19 cellular contexts compared by ENCODE assay signal in the genomic region with DNA sequence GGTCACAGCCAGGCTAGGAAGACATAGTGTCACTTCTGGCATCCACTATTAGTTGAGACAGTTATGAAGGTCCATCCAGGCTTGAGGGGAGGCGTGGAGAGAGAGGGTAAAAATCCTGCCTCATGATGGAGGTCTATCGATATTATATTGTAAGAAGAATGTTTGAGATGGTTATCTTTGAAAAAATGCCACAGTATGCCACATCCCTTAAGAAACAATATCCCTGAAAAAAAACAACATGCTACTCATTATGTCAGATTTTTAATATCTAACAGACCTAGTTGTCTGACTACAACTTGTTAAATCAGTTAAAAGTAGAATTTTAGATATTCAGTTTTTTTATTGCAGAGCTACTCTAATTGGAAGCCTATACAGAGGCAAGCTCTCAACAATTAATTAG.
A peak's percentile ranks its signal among the peaks of the same experiment; 100 is the strongest.
DNase-seq lines count a peak whose midpoint lies in the region; ATAC-seq and TF ChIP-seq lines count a peak whose summit lies in the region.
"Had no signal": no experiment of that assay in that cellular context is flagged by ENCODE, and none has a peak within 500 bp of the region (broad histone marks: within the 10 kb centered on the region; RNA-seq: fewer than 3 reads in every experiment).

No MANE protein-coding gene starts in this region.

- H3K4me1 ChIP-seq in sigmoid colon (peaks cover 0 to 63% (median 41%) of the 10 kb centered on the region in 4 donors), vagina (peaks cover 71% of the 10 kb centered on the region), mesendoderm (ENCODE audit: control insufficient read depth, low read depth, low read length) (no peaks in the 10 kb centered on the region)

- H4K8ac ChIP-seq in mesendoderm (ENCODE audit: low read depth, low read length), result no peak overlapping the region

- H3K4me3 ChIP-seq in coronary artery (no peak overlapping the region), sigmoid colon (no peak overlapping the region), vagina (no peak overlapping the region), mesendoderm (ENCODE audit: low read length) (no peak overlapping the region)
- H3K4me3 ChIP-seq: GM23338, K562 had no signal

- no peak overlapping the region for H4K5ac ChIP-seq in mesendoderm (ENCODE audit: low read length)

- TF ChIP-seq CTCF in RWPE1 (conservative IDR thresholded peaks at IDR 0.05; ENCODE audit: low read depth) (no peak), coronary artery (IDR thresholded peaks at IDR 0.05) (no peak), sigmoid colon (IDR thresholded peaks at IDR 0.05) (no peak), vagina (IDR thresholded peaks at IDR 0.05) (no peak)

- no peaks in the 10 kb centered on the region for H3K9me3 ChIP-seq in sigmoid colon
- H3K9me3 ChIP-seq in vagina, result no peaks in the 10 kb centered on the region

- intact Hi-C loops in sigmoid colon (cut with DNase I) (loop anchor here (10.0 kb wide), 1 partner anchor 151 kb away; a partner anchor contains a TSS), vagina (cut with DNase I) (no loop called here)

- no peak overlapping the region for H3K56ac ChIP-seq in mesendoderm (ENCODE audit: low read length)

- H3K23ac ChIP-seq in mesendoderm (ENCODE audit: low read length), result no peak overlapping the region

- ATAC-seq in HG03432 (IDR thresholded peaks at IDR 0.05; ENCODE audit: unreplicated experiment) (no peak), GM21717 (IDR thresholded peaks at IDR 0.05; ENCODE audit: unreplicated experiment) (no peak)
- ATAC-seq: GM23338, HCT116, K562 had no signal

- H3K36me3 ChIP-seq in sigmoid colon (no peaks in the 10 kb centered on the region), vagina (no peaks in the 10 kb centered on the region), mesendoderm (ENCODE audit: control insufficient read depth, insufficient read depth, low read length) (no peaks in the 10 kb centered on the region)

- no peak for TF ChIP-seq POLR2A in sigmoid colon (IDR thresholded peaks at IDR 0.05)
- TF ChIP-seq POLR2A in vagina (IDR thresholded peaks at IDR 0.05), result no peak

- no peak overlapping the region for H3K4ac ChIP-seq in mesendoderm (ENCODE audit: low read depth, low read length)

- H3K4me2 ChIP-seq in mesendoderm (ENCODE audit: low read length), result no peak overlapping the region
- H3K4me2 ChIP-seq: GM23338 had no signal

- no peak overlapping the region for H2BK5ac ChIP-seq in mesendoderm (ENCODE audit: low read length)

- TF ChIP-seq EP300 in sigmoid colon (IDR thresholded peaks at IDR 0.05), result no peak

- POLR2A ChIA-PET in RWPE1 (lab: Yijun Ruan, JAX; ENCODE audit: low non-redundant PET), result no interaction called here

- no peak overlapping the region for H3K18ac ChIP-seq in mesendoderm (ENCODE audit: low read length)

- no peaks in the 10 kb centered on the region for H3K79me1 ChIP-seq in mesendoderm (ENCODE audit: low read length)

- DNase-seq in RWPE1 (ENCODE audit: low spot score) (no peak), coronary artery (ENCODE audit: low spot score) (no peak), sigmoid colon (no peak), vagina (ENCODE audit: extremely low spot score in 2 of 2) (no peak), mesendoderm (no peak)
- DNase-seq: DMS 273 treated with DMSO at 0.1 percent for 48 hours, DND-41, NCI-H1105 treated with DMSO at 0.1 percent for 48 hours, NCI-H1694 treated with DMSO at 0.1 percent for 48 hours, NCI-H2227 treated with DMSO at 0.1 percent for 48 hours, NCI-H510A treated with DMSO at 0.1 percent for 48 hours, NCI-H774, OCI-M1, SHP77 had no signal

- H3K27ac ChIP-seq in RWPE1 (peak overlapping the region; percentile 71), coronary artery (peak overlapping the region; percentile 73 to 87), sigmoid colon (peak overlapping the region in 3 of 4 donors; percentile 70 to 77 (median 72)), vagina (peak overlapping the region; percentile 79), mesendoderm (ENCODE audit: low read depth, low read length) (no peak overlapping the region)

- 75 to 78% methylated on average over 2 of the region's 2 CpGs for WGBS in sigmoid colon, 2 donors
- WGBS in mesendoderm (ENCODE audit: extremely low coverage, insufficient coverage, low lambda C conversion rate), result no CpG with 5 or more reads among the region's 2 CpGs

- no peak overlapping the region for H2AK5ac ChIP-seq in mesendoderm (ENCODE audit: low read length)

- H3K27me3 ChIP-seq in sigmoid colon (no peaks in the 10 kb centered on the region), vagina (no peaks in the 10 kb centered on the region), mesendoderm (ENCODE audit: insufficient read depth, low read length, poor library complexity) (no peaks in the 10 kb centered on the region)

- no peaks in the 10 kb centered on the region for H3K79me2 ChIP-seq in mesendoderm (ENCODE audit: control insufficient read depth, insufficient read depth, low read length)

- CTCF ChIA-PET in RWPE1 (lab: Yijun Ruan, JAX), result interaction anchor here (0.6 kb wide), 1 partner anchor 306 kb away, joined by 3 read pairs; no protein-coding TSS in a partner anchor

- no peak overlapping the region for H3K9ac ChIP-seq in mesendoderm (ENCODE audit: low read length)

- no peak overlapping the region for H2BK15ac ChIP-seq in mesendoderm (replicated peaks; ENCODE audit: low read depth)

- H2BK120ac ChIP-seq in mesendoderm (ENCODE audit: low read depth, low read length), result no peak overlapping the region
